Comparison of ENCODE assay signal across 16 cellular contexts in the genomic region with DNA sequence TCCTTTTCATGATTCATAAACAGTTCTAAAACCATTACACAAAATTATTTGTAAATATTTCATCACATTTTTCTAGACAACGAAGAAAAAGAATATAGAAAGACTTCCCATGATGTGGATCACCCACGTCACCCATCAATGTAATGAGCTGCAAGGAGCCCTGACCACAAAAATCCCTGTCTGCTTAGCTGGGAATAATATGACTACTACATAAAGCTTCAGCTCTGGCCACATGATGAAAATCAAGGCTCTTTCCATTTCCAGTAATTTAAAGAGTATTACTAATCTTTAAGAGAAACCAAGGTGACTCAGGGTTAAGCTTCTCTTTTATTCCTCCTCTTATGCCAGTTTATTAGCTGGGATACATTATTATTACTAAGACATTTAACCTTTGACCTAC.
DNase-seq lines count a peak whose midpoint lies in the region; ATAC-seq and TF ChIP-seq lines count a peak whose summit lies in the region.
"Had no signal": no experiment of that assay in that cellular context is flagged by ENCODE, and none has a peak within 500 bp of the region (broad histone marks: within the 10 kb centered on the region; RNA-seq: fewer than 3 reads in every experiment).

No MANE protein-coding gene starts in this region.

- peaks cover 0 to 10% (median 0%) of the 10 kb centered on the region in 6 donors for H3K9me3 Mint-ChIP-seq in immature natural killer cell

- CTCF ChIA-PET in PC-9 (lab: Charles Lee): no interaction called here

- no peaks in the 10 kb centered on the region for H3K4me1 Mint-ChIP-seq in immature natural killer cell
- H3K4me1 Mint-ChIP-seq: naive B cell had no signal

- no peaks in the 10 kb centered on the region for H3K9me3 ChIP-seq in PC-9 (ENCODE audit: insufficient read depth, low read depth)
- H3K9me3 ChIP-seq in osteoblast (ENCODE audit: low read depth, low read length): no peaks in the 10 kb centered on the region
- H3K9me3 ChIP-seq: psoas muscle, thyroid gland had no signal

- H3K27ac ChIP-seq in PC-9 (no peak overlapping the region), osteoblast (ENCODE audit: low read depth, low read length) (peak overlapping the region; percentile 77)
- H3K27ac ChIP-seq: psoas muscle, thyroid gland had no signal

- H3K27ac Mint-ChIP-seq in immature natural killer cell: no peak overlapping the region
- H3K27ac Mint-ChIP-seq: CD8-positive, alpha-beta T cell; naive B cell had no signal

- TF ChIP-seq CTCF in PC-9 (conservative IDR thresholded peaks at IDR 0.05): no peak
- no peak for TF ChIP-seq CTCF in choroid plexus epithelial cell (conservative IDR thresholded peaks at IDR 0.05; ENCODE audit: low read depth, low read length)
- TF ChIP-seq CTCF in osteoblast (IDR thresholded peaks at IDR 0.05; ENCODE audit: extremely low read depth, low read depth, low read length): no peak

- peak overlapping the region; percentile 49; the same call in 1 of the 2 replicates for H2AFZ ChIP-seq in PC-9
- H2AFZ ChIP-seq in osteoblast (ENCODE audit: low read length): no peak overlapping the region

- H4K20me1 ChIP-seq in PC-9 (ENCODE audit: insufficient read depth) (no peaks in the 10 kb centered on the region), osteoblast (ENCODE audit: insufficient read depth, low read length) (no peaks in the 10 kb centered on the region)

- H3K79me2 ChIP-seq in PC-9 (ENCODE audit: low read depth): no peaks in the 10 kb centered on the region
- no peaks in the 10 kb centered on the region for H3K79me2 ChIP-seq in osteoblast (ENCODE audit: insufficient read depth, low read length)

- H3K36me3 Mint-ChIP-seq in immature natural killer cell: no peaks in the 10 kb centered on the region
- H3K36me3 Mint-ChIP-seq: CD8-positive, alpha-beta T cell; naive B cell had no signal

- H3F3A ChIP-seq in PC-9 (ENCODE audit: insufficient read depth, low read depth): no peaks in the 10 kb centered on the region

- POLR2A ChIA-PET in PC-9 (lab: Charles Lee; ENCODE audit: unreplicated experiment): no interaction called here

- H3K4me3 Mint-ChIP-seq in immature natural killer cell: no peak overlapping the region
- H3K4me3 Mint-ChIP-seq: CD8-positive, alpha-beta T cell; naive B cell had no signal

- H3K4me3 ChIP-seq in PC-9 (no peak overlapping the region), choroid plexus epithelial cell (ENCODE audit: low read depth, low read length) (no peak overlapping the region), osteoblast (ENCODE audit: insufficient read depth, low read length) (no peak overlapping the region)
- H3K4me3 ChIP-seq: K562, psoas muscle, thyroid gland had no signal

- H3K4me1 ChIP-seq in PC-9 (replicated peaks; ENCODE audit: insufficient read depth) (no peaks in the 10 kb centered on the region), osteoblast (ENCODE audit: insufficient read depth, low read length) (peaks cover 11% of the 10 kb centered on the region)
- H3K4me1 ChIP-seq: psoas muscle, thyroid gland had no signal

- peaks cover 0 to 3% (median 0%) of the 10 kb centered on the region in 3 donors for H3K27me3 Mint-ChIP-seq in immature natural killer cell (ENCODE audit: low read depth in 3 of 3)
- H3K27me3 Mint-ChIP-seq: naive B cell had no signal

- no TSS peak for BruUV-seq in PC-9 (replicated peaks; lab: Mats Ljungman, UMichigan)

- DNase-seq in EH (ENCODE audit: low read depth) (peak; percentile 83), PC-9 (no peak), choroid plexus epithelial cell (ENCODE audit: low read depth) (peak; percentile 90), osteoblast (ENCODE audit: insufficient read length, low spot score, missing footprints) (peak; percentile 92), COLO829 (ENCODE audit: low spot score) (no peak), NCI-H1105 (lab: John Stamatoyannopoulos, UW) (no peak), immature natural killer cell (no peak)
- DNase-seq: activated gamma-delta T cell treated with Interleukin-2 at 50 U/mL for 16 hours; CD8-positive, alpha-beta T cell; left ventricle myocardium superior; naive B cell; NCI-H1436; psoas muscle; thyroid gland had no signal

- H3K36me3 ChIP-seq in PC-9 (ENCODE audit: low read depth) (no peaks in the 10 kb centered on the region), osteoblast (ENCODE audit: insufficient read depth, low read length) (no peaks in the 10 kb centered on the region)
- H3K36me3 ChIP-seq: thyroid gland had no signal

- intact Hi-C loops in PC-9 (cut with micrococcal nuclease; ENCODE audit: unreplicated experiment): no loop called here

- H3K27me3 ChIP-seq in PC-9 (ENCODE audit: insufficient read depth, low read depth): no peaks in the 10 kb centered on the region
- no peaks in the 10 kb centered on the region for H3K27me3 ChIP-seq in osteoblast (ENCODE audit: insufficient read depth, low read length)
- H3K27me3 ChIP-seq: thyroid gland had no signal

- no peak for ATAC-seq in HG03095 (IDR thresholded peaks at IDR 0.05; ENCODE audit: unreplicated experiment)
- ATAC-seq: CD8-positive, alpha-beta T cell; K562; left ventricle myocardium superior; psoas muscle had no signal

- no peak overlapping the region for H3K4me2 ChIP-seq in PC-9
- peak overlapping the region; percentile 55 for H3K4me2 ChIP-seq in osteoblast (ENCODE audit: insufficient read depth, low read length)

- 0 out of 2 replicates have a peak, but pooled peaks cover 1% of the 10 kb centered on the region for H3K9me2 ChIP-seq in PC-9 (ENCODE audit: insufficient read depth)

Comparison
In these comparisons a context has a peak if more than half of its experiments do, and no peak if none do; other contexts are left out.
1. DNase-seq: peak in EH (single experiment), choroid plexus epithelial cell (single experiment) and osteoblast (single experiment); none in PC-9 (0 of 2), COLO829 (single experiment), NCI-H1105 (single experiment) and immature natural killer cell (0 of 3).